1 cellular context compared by ENCODE assay signal in genomic region chr3:128911911-128912310, GRCh38.
TF ChIP-seq lines count a peak whose summit lies in the region.

No MANE protein-coding gene starts in this region.

TF ChIP-seq in HepG2, 621 proteins besides CTCF, POLR2A, EP300 and RAD21:
- TF ChIP-seq CBX1 (IDR thresholded peaks at IDR 0.05; ENCODE audit: low read depth) (no peak), IRF1 (CRISPR knock-in tag; IDR thresholded peaks at IDR 0.05; ENCODE audit: low read depth) (no peak), RBM22 (optimal IDR thresholded peaks at IDR 0.05; ENCODE audit: low read length) (no peak), ZNF30 (CRISPR knock-in tag; IDR thresholded peaks at IDR 0.05) (no peak), FOXO1 (CRISPR knock-in tag; IDR thresholded peaks at IDR 0.05) (no peak), PAX8 (CRISPR knock-in tag; IDR thresholded peaks at IDR 0.05; ENCODE audit: borderline replicate concordance) (no peak), ATM (IDR thresholded peaks at IDR 0.05; ENCODE audit: borderline replicate concordance) (no peak), MEIS2 (CRISPR knock-in tag; IDR thresholded peaks at IDR 0.05) (no peak), ZIK1 (CRISPR knock-in tag; IDR thresholded peaks at IDR 0.05; ENCODE audit: borderline replicate concordance, low read depth) (no peak), MAF1 (CRISPR knock-in tag; IDR thresholded peaks at IDR 0.05; ENCODE audit: borderline replicate concordance) (no peak), ZNF879 (CRISPR knock-in tag; IDR thresholded peaks at IDR 0.05) (no peak), KLF16 (CRISPR knock-in tag; IDR thresholded peaks at IDR 0.05) (no peak), ZNF557 (CRISPR knock-in tag; IDR thresholded peaks at IDR 0.05) (no peak), BRF2 (CRISPR knock-in tag; IDR thresholded peaks at IDR 0.05) (no peak)
TF ChIP-seq in HepG2: peak in this region for 0.
